ENCODE assay signal across 9 cellular contexts in genomic region chr17:17141860-17142552, GRCh38.
DNase-seq lines count a peak whose midpoint lies in the region; ATAC-seq and TF ChIP-seq lines count a peak whose summit lies in the region.
"Had no signal": no experiment of that assay in that cellular context is flagged by ENCODE, and none has a peak within 500 bp of the region (broad histone marks: within the 10 kb centered on the region; RNA-seq: fewer than 3 reads in every experiment).

No MANE protein-coding gene starts in this region.

- CTCF ChIA-PET in Calu3 (lab: Charles Lee): no interaction called here
- CTCF ChIA-PET in naive thymus-derived CD4-positive, alpha-beta T cell (lab: Charles Lee): interaction anchor here (0.6 to 3.2 kb wide), 6 partner anchors 25 to 172 kb away, joined by 3 to 22 read pairs (median 3); no protein-coding TSS in a partner anchor

- peak; percentile 74 for ATAC-seq in naive thymus-derived CD4-positive, alpha-beta T cell
- ATAC-seq in HG03139 (IDR thresholded peaks at IDR 0.05; ENCODE audit: unreplicated experiment) (no peak), HG03460 (IDR thresholded peaks at IDR 0.05; ENCODE audit: unreplicated experiment) (no peak)

- H3K4me3 ChIP-seq in MM.1S (ENCODE audit: low read length) (no peak overlapping the region), epithelial cell of proximal tubule (ENCODE audit: low read depth, low read length) (no peak overlapping the region), vagina (no peak overlapping the region)
- H3K4me3 ChIP-seq in naive thymus-derived CD4-positive, alpha-beta T cell (ENCODE audit: low read length): no peak overlapping the region
- H3K4me3 ChIP-seq: SJSA1 had no signal

- H3K27ac ChIP-seq in MM.1S (ENCODE audit: low read length) (no peak overlapping the region), vagina (peak overlapping the region; percentile 29)
- H3K27ac ChIP-seq in naive thymus-derived CD4-positive, alpha-beta T cell (ENCODE audit: low read depth, low read length): no peak overlapping the region
- H3K27ac ChIP-seq: SJSA1 had no signal

- H3K27me3 ChIP-seq in MM.1S (replicated peaks; ENCODE audit: insufficient read depth, low read length) (no peaks in the 10 kb centered on the region), vagina (no peaks in the 10 kb centered on the region)
- H3K27me3 ChIP-seq in naive thymus-derived CD4-positive, alpha-beta T cell (ENCODE audit: control insufficient read depth in 2 of 2, insufficient read depth in 2 of 2, low read length in 2 of 2): no peaks in the 10 kb centered on the region
- H3K27me3 ChIP-seq: SJSA1 had no signal

- H2AFZ ChIP-seq in MM.1S (ENCODE audit: low read length): no peak overlapping the region

- TF ChIP-seq CTCF in Calu3 (IDR thresholded peaks at IDR 0.05; ENCODE audit: unreplicated experiment): no peak
- TF ChIP-seq CTCF in MM.1S (IDR thresholded peaks at IDR 0.05; ENCODE audit: low read length): peak; percentile 54
- peak; percentile 86 for TF ChIP-seq CTCF in epithelial cell of proximal tubule (conservative IDR thresholded peaks at IDR 0.05; ENCODE audit: low read depth, low read length)
- peak in 2 of 3 experiments; percentile 40 to 63 for TF ChIP-seq CTCF in vagina (IDR thresholded peaks at IDR 0.05)

- DNase-seq in Calu3: no peak
- DNase-seq in MM.1S: no peak
- DNase-seq in activated T-cell treated with anti-CD3 and anti-CD28 coated beads for 48 hours (ENCODE audit: low read depth): peak; percentile 30
- DNase-seq in epithelial cell of proximal tubule (ENCODE audit: low read depth): no peak
- DNase-seq in naive thymus-derived CD4-positive, alpha-beta T cell: peak; percentile 35 to 64 (median 54)
- no peak for DNase-seq in vagina (ENCODE audit: extremely low spot score in 2 of 2)

- no peak overlapping the region for H3K4me2 ChIP-seq in MM.1S (ENCODE audit: low read depth, low read length)

- H3K4me1 ChIP-seq in MM.1S (ENCODE audit: low read length) (no peaks in the 10 kb centered on the region), vagina (peaks cover 21% of the 10 kb centered on the region)
- H3K4me1 ChIP-seq in naive thymus-derived CD4-positive, alpha-beta T cell (ENCODE audit: control insufficient read depth in 2 of 2, insufficient read depth in 2 of 2, low read length in 2 of 2): peaks cover 0 to 2% of the 10 kb centered on the region in 2 donors

- H3K9me3 Mint-ChIP-seq in Calu3 (ENCODE audit: low read depth, unreplicated experiment): no peaks in the 10 kb centered on the region
- no peaks in the 10 kb centered on the region for H3K9me3 Mint-ChIP-seq in naive thymus-derived CD4-positive, alpha-beta T cell

- BruUV-seq in Calu3 (replicated peaks; lab: Mats Ljungman, UMichigan): no TSS peak

- H3K4me3 Mint-ChIP-seq in Calu3 (ENCODE audit: low read depth, unreplicated experiment): no peak overlapping the region
- peak overlapping the region in 2 of 10 donors; percentile 2 to 3 for H3K4me3 Mint-ChIP-seq in naive thymus-derived CD4-positive, alpha-beta T cell

- H3K36me3 ChIP-seq in MM.1S (replicated peaks; ENCODE audit: insufficient read depth, low read length) (no peaks in the 10 kb centered on the region), vagina (peaks cover 0 to 82% of the 10 kb centered on the region in 2 donors)
- peaks cover 0 to 93% (median 9%) of the 10 kb centered on the region in 3 experiments for H3K36me3 ChIP-seq in naive thymus-derived CD4-positive, alpha-beta T cell (ENCODE audit: control insufficient read depth in 2 of 3, insufficient read depth in 3 of 3, low read length in 3 of 3)

- H3K79me2 ChIP-seq in MM.1S (ENCODE audit: low read length): no peaks in the 10 kb centered on the region

- H3K27me3 Mint-ChIP-seq in Calu3 (ENCODE audit: unreplicated experiment): no peaks in the 10 kb centered on the region
- no peaks in the 10 kb centered on the region for H3K27me3 Mint-ChIP-seq in naive thymus-derived CD4-positive, alpha-beta T cell

- no peaks in the 10 kb centered on the region for H3F3A ChIP-seq in MM.1S (ENCODE audit: insufficient read depth, low read length)

- TF ChIP-seq POLR2A in vagina (IDR thresholded peaks at IDR 0.05): no peak

- no peaks in the 10 kb centered on the region for H3K9me2 ChIP-seq in MM.1S (replicated peaks; ENCODE audit: insufficient read depth, low read length)

- intact Hi-C loops in Calu3 (cut with micrococcal nuclease; ENCODE audit: unreplicated experiment): no loop called here
- intact Hi-C loops in naive thymus-derived CD4-positive, alpha-beta T cell (cut with micrococcal nuclease): loop anchor here (1.0 to 5.0 kb wide), 6 partner anchors 40 to 171 kb away; partner anchors contain the start of genes FLCN (in 2 of the 2) and PLD6 (in 1 of the 2)
- intact Hi-C loops in vagina (cut with DNase I): loop anchor here (10.0 kb wide), 1 partner anchor 63 kb away; the partner anchor contains the start of gene PLD6

- H3K9me3 ChIP-seq in MM.1S (replicated peaks; ENCODE audit: insufficient read depth, low read length) (no peaks in the 10 kb centered on the region), vagina (no peaks in the 10 kb centered on the region)
- H3K9me3 ChIP-seq in naive thymus-derived CD4-positive, alpha-beta T cell (ENCODE audit: control insufficient read depth in 2 of 3, low read length in 3 of 3): no peaks in the 10 kb centered on the region
- H3K9me3 ChIP-seq: SJSA1 had no signal

- H3K9ac ChIP-seq in MM.1S (ENCODE audit: low read length): no peak overlapping the region

- H4K20me1 ChIP-seq in MM.1S (ENCODE audit: insufficient read depth, low read length): no peaks in the 10 kb centered on the region

- H3K4me1 Mint-ChIP-seq in Calu3 (ENCODE audit: low read depth, unreplicated experiment): peaks cover 5% of the 10 kb centered on the region
- H3K4me1 Mint-ChIP-seq in naive thymus-derived CD4-positive, alpha-beta T cell: peaks cover 8 to 24% (median 9%) of the 10 kb centered on the region in 7 donors

- H3K36me3 Mint-ChIP-seq in Calu3 (ENCODE audit: insufficient read depth, unreplicated experiment): peaks cover 59% of the 10 kb centered on the region
- H3K36me3 Mint-ChIP-seq in naive thymus-derived CD4-positive, alpha-beta T cell: peaks cover 2 to 41% (median 7%) of the 10 kb centered on the region in 5 donors

- POLR2A ChIA-PET in naive thymus-derived CD4-positive, alpha-beta T cell (lab: Charles Lee): no interaction called here

- H3K27ac Mint-ChIP-seq in Calu3 (ENCODE audit: unreplicated experiment): peak overlapping the region; percentile 10
- H3K27ac Mint-ChIP-seq in naive thymus-derived CD4-positive, alpha-beta T cell: peak overlapping the region in 7 of 9 donors; percentile 5 to 85 (median 63)

Comparison
In these comparisons a context has a peak if more than half of its experiments do, and no peak if none do; other contexts are left out.
1. DNase-seq: peak in activated T-cell treated with anti-CD3 and anti-CD28 coated beads for 48 hours (single experiment) and naive thymus-derived CD4-positive, alpha-beta T cell (9 of 9); none in Calu3 (single experiment), MM.1S (single experiment), epithelial cell of proximal tubule (single experiment) and vagina (0 of 2).